Comparison of ENCODE assay signal across 11 cellular contexts in the genomic region with DNA sequence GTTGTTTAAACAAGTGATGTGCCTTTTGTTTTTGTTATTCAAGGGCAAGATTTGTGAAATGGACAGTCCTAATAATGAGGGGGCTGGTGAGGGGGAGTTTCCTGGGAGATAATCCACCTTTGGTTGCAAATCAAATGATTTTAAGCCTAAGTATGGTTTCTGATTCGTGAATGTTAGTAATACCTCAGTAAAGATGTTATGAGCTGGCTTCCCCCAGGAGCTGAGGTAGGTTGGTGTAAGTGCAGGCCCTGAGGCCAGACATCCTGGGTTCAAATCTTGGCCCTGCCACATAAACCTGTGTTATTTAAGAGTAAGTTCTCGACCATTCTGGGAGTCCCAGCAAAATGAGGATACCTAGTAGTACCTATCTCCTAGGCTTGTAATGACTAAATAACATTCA. TPM values are rescaled to one million over a fixed set of nuclear protein-coding genes. Genes with fewer than 3 reads are reported as not detected.
DNase-seq lines count a peak whose midpoint lies in the region; ATAC-seq, FAIRE-seq and TF ChIP-seq lines count a peak whose summit lies in the region.
"Had no signal": no experiment of that assay in that cellular context is flagged by ENCODE, and none has a peak within 500 bp of the region (broad histone marks: within the 10 kb centered on the region; RNA-seq: fewer than 3 reads in every experiment).

No MANE protein-coding gene starts in this region.

- peaks cover 39% of the 10 kb centered on the region for H3K4me1 Mint-ChIP-seq in activated CD4-positive, alpha-beta T cell treated with anti-CD3 and anti-CD28 coated beads, Interleukin-2, amount 10 ng/mL, durations not matched to agents 7 days and 5 days
- peaks cover 26% of the 10 kb centered on the region for H3K4me1 Mint-ChIP-seq in glutamatergic neuron (ENCODE audit: low read depth, unreplicated experiment)

- peak overlapping the region; percentile 88 for H3K4me3 Mint-ChIP-seq in activated CD4-positive, alpha-beta T cell treated with anti-CD3 and anti-CD28 coated beads, Interleukin-2, amount 10 ng/mL, durations not matched to agents 7 days and 5 days
- peak overlapping the region; percentile 93 for H3K4me3 Mint-ChIP-seq in glutamatergic neuron (ENCODE audit: unreplicated experiment)

- peak overlapping the region; percentile 57; the same call in 1 of the 2 replicates for H3K4me3 ChIP-seq in WERI-Rb-1 (ENCODE audit: low read depth, low read length)
- no peak overlapping the region for H3K4me3 ChIP-seq in pancreas

- no peaks in the 10 kb centered on the region for H3K27me3 Mint-ChIP-seq in activated CD4-positive, alpha-beta T cell treated with anti-CD3 and anti-CD28 coated beads, Interleukin-2, amount 10 ng/mL, durations not matched to agents 7 days and 5 days
- peaks cover 3% of the 10 kb centered on the region for H3K27me3 Mint-ChIP-seq in glutamatergic neuron (ENCODE audit: unreplicated experiment)

- intact Hi-C loops in pancreas (cut with DNase I) = no loop called here

- H3K9me3 Mint-ChIP-seq in activated CD4-positive, alpha-beta T cell treated with anti-CD3 and anti-CD28 coated beads, Interleukin-2, amount 10 ng/mL, durations not matched to agents 7 days and 5 days = no peaks in the 10 kb centered on the region
- peaks cover 8% of the 10 kb centered on the region for H3K9me3 Mint-ChIP-seq in glutamatergic neuron (ENCODE audit: unreplicated experiment)

- no peak for ATAC-seq in pancreas

- no peak for TF ChIP-seq CTCF in WERI-Rb-1 (IDR thresholded peaks at IDR 0.05; ENCODE audit: low read depth, low read length)
- TF ChIP-seq CTCF in glutamatergic neuron (IDR thresholded peaks at IDR 0.05; ENCODE audit: partially characterized antibody, unreplicated experiment) = no peak
- TF ChIP-seq CTCF in pancreas (IDR thresholded peaks at IDR 0.05) = no peak

- H3K36me3 Mint-ChIP-seq in activated CD4-positive, alpha-beta T cell treated with anti-CD3 and anti-CD28 coated beads, Interleukin-2, amount 10 ng/mL, durations not matched to agents 7 days and 5 days (ENCODE audit: low read depth) = peaks cover 10% of the 10 kb centered on the region
- no peaks in the 10 kb centered on the region for H3K36me3 Mint-ChIP-seq in glutamatergic neuron (ENCODE audit: unreplicated experiment)

- peaks cover 0 to 4% (median 0%) of the 10 kb centered on the region in 3 donors for H3K4me1 ChIP-seq in pancreas

- H3K9me3 ChIP-seq in WERI-Rb-1 (ENCODE audit: severe bottlenecking) (no peaks in the 10 kb centered on the region), pancreas (no peaks in the 10 kb centered on the region)

- FAIRE-seq in pancreas (lab: Jason Lieb, UNC) = no peak

- POLR2A ChIA-PET in activated CD4-positive, alpha-beta T cell treated with anti-CD3 and anti-CD28 coated beads, Interleukin-2, amount 10 ng/mL, durations not matched to agents 7 days and 5 days (lab: Charles Lee) = no interaction called here

- H3K36me3 ChIP-seq in WERI-Rb-1 = no peaks in the 10 kb centered on the region
- H3K36me3 ChIP-seq in pancreas = no peaks in the 10 kb centered on the region

- 73 to 77% methylated on average over 2 of the region's 2 CpGs for WGBS in pancreas, 2 donors

- H3K27ac ChIP-seq in WERI-Rb-1 = no peak overlapping the region
- peak overlapping the region; percentile 86 for H3K27ac ChIP-seq in substantia nigra (ENCODE audit: low read depth, low read length, poor library complexity, severe bottlenecking)
- no peak overlapping the region for H3K27ac ChIP-seq in pancreas

- no peak for DNase-seq in activated CD4-positive, alpha-beta T cell treated with anti-CD3 and anti-CD28 coated beads, Interleukin-2, amount 10 ng/mL, durations not matched to agents 7 days and 5 days
- DNase-seq in activated CD4-positive, alpha-beta T cell treated with anti-CD3 and anti-CD28 coated beads, Interleukin-2, amount 50 U/mL, for 48 hours = no peak
- DNase-seq in WERI-Rb-1 (no peak), glutamatergic neuron (no peak), substantia nigra (lab: John Stamatoyannopoulos, UW) (no peak), 8988T (no peak), T-helper 9 cell (no peak), pancreas (no peak)
- DNase-seq: AML-193, aorta had no signal

- no peak overlapping the region for H3K27ac Mint-ChIP-seq in activated CD4-positive, alpha-beta T cell treated with anti-CD3 and anti-CD28 coated beads, Interleukin-2, amount 10 ng/mL, durations not matched to agents 7 days and 5 days
- peak overlapping the region; percentile 29 for H3K27ac Mint-ChIP-seq in glutamatergic neuron (ENCODE audit: unreplicated experiment)

- CTCF ChIA-PET in activated CD4-positive, alpha-beta T cell treated with anti-CD3 and anti-CD28 coated beads, Interleukin-2, amount 10 ng/mL, durations not matched to agents 7 days and 5 days (lab: Charles Lee) = interaction anchor here (1.0 to 1.4 kb wide), 2 partner anchors 9 to 15 kb away, joined by 3 read pairs; no protein-coding TSS in a partner anchor

- H3K27me3 ChIP-seq in WERI-Rb-1 (ENCODE audit: insufficient read depth, low read depth, severe bottlenecking) (no peaks in the 10 kb centered on the region), pancreas (no peaks in the 10 kb centered on the region)

RNA-seq across cellular contexts. Expression of a gene that starts 1.5 kb away (rescaled TPM):
- total RNA-seq in activated CD4-positive, alpha-beta T cell treated with anti-CD3 and anti-CD28 coated beads, Interleukin-2, amount 10 ng/mL, durations not matched to agents 7 days and 5 days = 10 to 100 TPM; 15.8 to 19.7 TPM
- total RNA-seq in glutamatergic neuron (ENCODE audit: unreplicated experiment) (59.3 TPM), pancreas (10 to 100 TPM in 5 of 6 donors, 1 to 10 TPM in 1; 8.0 to 17.0 (median 11.3) TPM)
- 1 to 10 TPM; 3.8 to 3.9 TPM for polyA plus RNA-seq in pancreas

RNA-seq across cellular contexts. Expression of a gene that starts 13.1 kb away (rescaled TPM):
- not detected for total RNA-seq in activated CD4-positive, alpha-beta T cell treated with anti-CD3 and anti-CD28 coated beads, Interleukin-2, amount 10 ng/mL, durations not matched to agents 7 days and 5 days
- not detected for total RNA-seq in glutamatergic neuron (ENCODE audit: unreplicated experiment)
- total RNA-seq in pancreas = 1 to 10 TPM in 1 of 6 donors, under 1 TPM in 1, not detected in 4; 0.32 to 1.7 TPM
- polyA plus RNA-seq in pancreas = not detected
- total RNA-seq: aorta, HT-29 had no signal
- polyA plus RNA-seq: aorta had no signal

RNA-seq across cellular contexts. Expression of a gene that starts 36.2 kb away (rescaled TPM):
- 10 to 100 TPM in 1 of 2 experiments, 1 to 10 TPM in 1; 7.6 to 11.6 TPM for total RNA-seq in activated CD4-positive, alpha-beta T cell treated with anti-CD3 and anti-CD28 coated beads, Interleukin-2, amount 10 ng/mL, durations not matched to agents 7 days and 5 days
- total RNA-seq in glutamatergic neuron (ENCODE audit: unreplicated experiment) (14.4 TPM), pancreas (1 to 10 TPM in 5 of 6 donors, under 1 TPM in 1; 0.92 to 5.0 (median 4.1) TPM)
- polyA plus RNA-seq in pancreas = 1 to 10 TPM; 6.6 to 10.0 TPM
